In the genomic region with DNA sequence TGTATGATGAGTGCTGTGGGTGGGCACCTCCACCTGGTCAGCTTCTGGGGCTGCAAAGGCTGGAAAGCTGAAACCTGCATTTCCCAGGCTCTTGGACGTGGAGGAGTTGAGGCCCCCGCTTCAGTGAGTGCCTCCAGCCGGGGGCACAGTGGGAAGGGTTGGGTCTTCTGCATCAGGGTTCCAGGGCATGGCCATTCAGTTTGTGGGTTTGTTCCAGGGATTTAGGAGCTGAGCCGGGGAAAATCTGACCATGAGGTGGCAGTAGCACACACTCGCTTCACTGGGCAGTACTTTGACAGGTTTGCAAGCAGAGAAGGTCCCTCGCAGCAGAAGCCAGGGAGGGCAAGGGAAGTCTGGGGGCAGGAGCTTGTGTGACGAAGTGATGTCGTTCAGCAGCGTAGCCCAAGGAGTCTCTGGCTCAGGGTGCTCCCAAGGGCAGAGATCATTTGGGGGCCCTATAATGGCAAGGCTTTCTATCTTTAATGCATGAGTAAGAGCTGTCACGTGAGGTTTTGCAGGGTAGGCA, we compare ENCODE assay signal across 1 cellular context.
TF ChIP-seq lines count a peak whose summit lies in the region.

No MANE protein-coding gene starts in this region.

TF ChIP-seq in HepG2, 621 proteins besides CTCF, POLR2A, EP300 and RAD21 (continued from another document and continues in another):
- TF ChIP-seq, protein P1, sequence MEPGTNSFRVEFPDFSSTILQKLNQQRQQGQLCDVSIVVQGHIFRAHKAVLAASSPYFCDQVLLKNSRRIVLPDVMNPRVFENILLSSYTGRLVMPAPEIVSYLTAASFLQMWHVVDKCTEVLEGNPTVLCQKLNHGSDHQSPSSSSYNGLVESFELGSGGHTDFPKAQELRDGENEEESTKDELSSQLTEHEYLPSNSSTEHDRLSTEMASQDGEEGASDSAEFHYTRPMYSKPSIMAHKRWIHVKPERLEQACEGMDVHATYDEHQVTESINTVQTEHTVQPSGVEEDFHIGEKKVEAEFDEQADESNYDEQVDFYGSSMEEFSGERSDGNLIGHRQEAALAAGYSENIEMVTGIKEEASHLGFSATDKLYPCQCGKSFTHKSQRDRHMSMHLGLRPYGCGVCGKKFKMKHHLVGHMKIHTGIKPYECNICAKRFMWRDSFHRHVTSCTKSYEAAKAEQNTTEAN (CRISPR knock-in tag; conservative IDR thresholded peaks at IDR 0.05): no peak
- no peak for TF ChIP-seq RARG (CRISPR knock-in tag; IDR thresholded peaks at IDR 0.05; ENCODE audit: low read depth)
- TF ChIP-seq POLR2AphosphoS2 (IDR thresholded peaks at IDR 0.05; ENCODE audit: low read depth, low read length): no peak
- 0 out of 2 replicates have a peak, but pooled peaks have one; percentile 53 for TF ChIP-seq ZNF614 (CRISPR knock-in tag; IDR thresholded peaks at IDR 0.05; ENCODE audit: borderline replicate concordance)
- TF ChIP-seq PHF20 (CRISPR knock-in tag; IDR thresholded peaks at IDR 0.05): no peak
- TF ChIP-seq NFE2L1 (CRISPR knock-in tag; IDR thresholded peaks at IDR 0.05; ENCODE audit: borderline replicate concordance): no peak
- TF ChIP-seq, protein P2, sequence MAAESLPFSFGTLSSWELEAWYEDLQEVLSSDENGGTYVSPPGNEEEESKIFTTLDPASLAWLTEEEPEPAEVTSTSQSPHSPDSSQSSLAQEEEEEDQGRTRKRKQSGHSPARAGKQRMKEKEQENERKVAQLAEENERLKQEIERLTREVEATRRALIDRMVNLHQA (CRISPR knock-in tag; IDR thresholded peaks at IDR 0.05): no peak
- no peak for TF ChIP-seq RBFOX2 (IDR thresholded peaks at IDR 0.05; ENCODE audit: low read depth, low read length)
- no peak for TF ChIP-seq ZNF329 (CRISPR knock-in tag; IDR thresholded peaks at IDR 0.05; ENCODE audit: low read depth)
- no peak for TF ChIP-seq NFRKB (IDR thresholded peaks at IDR 0.05)
- no peak for TF ChIP-seq HNRNPUL1 (IDR thresholded peaks at IDR 0.05; ENCODE audit: low read depth, low read length)
- TF ChIP-seq ATF7-NPFF (CRISPR knock-in tag; IDR thresholded peaks at IDR 0.05; ENCODE audit: low read depth): no peak; the same call in 1 of the 2 replicates
- TF ChIP-seq FOXK1 (CRISPR knock-in tag; IDR thresholded peaks at IDR 0.05; ENCODE audit: borderline replicate concordance, low read depth): no peak
- no peak for TF ChIP-seq AKAP8 (CRISPR knock-in tag; IDR thresholded peaks at IDR 0.05)
- TF ChIP-seq ZNF264 (CRISPR knock-in tag; IDR thresholded peaks at IDR 0.05): no peak
- TF ChIP-seq, protein P3, sequence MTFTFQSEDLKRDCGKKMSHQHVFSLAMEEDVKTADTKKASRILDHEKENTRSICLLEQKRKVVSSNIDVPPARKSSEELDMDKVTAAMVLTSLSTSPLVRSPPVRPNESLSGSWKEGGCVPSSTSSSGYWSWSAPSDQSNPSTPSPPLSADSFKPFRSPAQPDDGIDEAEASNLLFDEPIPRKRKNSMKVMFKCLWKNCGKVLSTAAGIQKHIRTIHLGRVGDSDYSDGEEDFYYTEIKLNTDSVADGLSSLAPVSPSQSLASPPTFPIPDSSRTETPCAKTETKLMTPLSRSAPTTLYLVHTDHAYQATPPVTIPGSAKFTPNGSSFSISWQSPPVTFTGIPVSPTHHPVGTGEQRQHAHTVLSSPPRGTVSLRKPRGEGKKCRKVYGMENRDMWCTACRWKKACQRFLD (CRISPR knock-in tag; IDR thresholded peaks at IDR 0.05; ENCODE audit: borderline replicate concordance): no peak
- TF ChIP-seq ZSCAN12 (CRISPR knock-in tag; IDR thresholded peaks at IDR 0.05): no peak
- TF ChIP-seq, protein P4, sequence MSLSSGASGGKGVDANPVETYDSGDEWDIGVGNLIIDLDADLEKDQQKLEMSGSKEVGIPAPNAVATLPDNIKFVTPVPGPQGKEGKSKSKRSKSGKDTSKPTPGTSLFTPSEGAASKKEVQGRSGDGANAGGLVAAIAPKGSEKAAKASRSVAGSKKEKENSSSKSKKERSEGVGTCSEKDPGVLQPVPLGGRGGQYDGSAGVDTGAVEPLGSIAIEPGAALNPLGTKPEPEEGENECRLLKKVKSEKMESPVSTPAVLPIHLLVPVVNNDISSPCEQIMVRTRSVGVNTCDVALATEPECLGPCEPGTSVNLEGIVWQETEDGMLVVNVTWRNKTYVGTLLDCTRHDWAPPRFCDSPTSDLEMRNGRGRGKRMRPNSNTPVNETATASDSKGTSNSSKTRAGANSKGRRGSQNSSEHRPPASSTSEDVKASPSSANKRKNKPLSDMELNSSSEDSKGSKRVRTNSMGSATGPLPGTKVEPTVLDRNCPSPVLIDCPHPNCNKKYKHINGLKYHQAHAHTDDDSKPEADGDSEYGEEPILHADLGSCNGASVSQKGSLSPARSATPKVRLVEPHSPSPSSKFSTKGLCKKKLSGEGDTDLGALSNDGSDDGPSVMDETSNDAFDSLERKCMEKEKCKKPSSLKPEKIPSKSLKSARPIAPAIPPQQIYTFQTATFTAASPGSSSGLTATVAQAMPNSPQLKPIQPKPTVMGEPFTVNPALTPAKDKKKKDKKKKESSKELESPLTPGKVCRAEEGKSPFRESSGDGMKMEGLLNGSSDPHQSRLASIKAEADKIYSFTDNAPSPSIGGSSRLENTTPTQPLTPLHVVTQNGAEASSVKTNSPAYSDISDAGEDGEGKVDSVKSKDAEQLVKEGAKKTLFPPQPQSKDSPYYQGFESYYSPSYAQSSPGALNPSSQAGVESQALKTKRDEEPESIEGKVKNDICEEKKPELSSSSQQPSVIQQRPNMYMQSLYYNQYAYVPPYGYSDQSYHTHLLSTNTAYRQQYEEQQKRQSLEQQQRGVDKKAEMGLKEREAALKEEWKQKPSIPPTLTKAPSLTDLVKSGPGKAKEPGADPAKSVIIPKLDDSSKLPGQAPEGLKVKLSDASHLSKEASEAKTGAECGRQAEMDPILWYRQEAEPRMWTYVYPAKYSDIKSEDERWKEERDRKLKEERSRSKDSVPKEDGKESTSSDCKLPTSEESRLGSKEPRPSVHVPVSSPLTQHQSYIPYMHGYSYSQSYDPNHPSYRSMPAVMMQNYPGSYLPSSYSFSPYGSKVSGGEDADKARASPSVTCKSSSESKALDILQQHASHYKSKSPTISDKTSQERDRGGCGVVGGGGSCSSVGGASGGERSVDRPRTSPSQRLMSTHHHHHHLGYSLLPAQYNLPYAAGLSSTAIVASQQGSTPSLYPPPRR (CRISPR knock-in tag; IDR thresholded peaks at IDR 0.05; ENCODE audit: borderline replicate concordance): no peak
- no peak for TF ChIP-seq PTBP1 (IDR thresholded peaks at IDR 0.05; ENCODE audit: low read depth, low read length, poor library complexity, severe bottlenecking)
- TF ChIP-seq, protein P5, sequence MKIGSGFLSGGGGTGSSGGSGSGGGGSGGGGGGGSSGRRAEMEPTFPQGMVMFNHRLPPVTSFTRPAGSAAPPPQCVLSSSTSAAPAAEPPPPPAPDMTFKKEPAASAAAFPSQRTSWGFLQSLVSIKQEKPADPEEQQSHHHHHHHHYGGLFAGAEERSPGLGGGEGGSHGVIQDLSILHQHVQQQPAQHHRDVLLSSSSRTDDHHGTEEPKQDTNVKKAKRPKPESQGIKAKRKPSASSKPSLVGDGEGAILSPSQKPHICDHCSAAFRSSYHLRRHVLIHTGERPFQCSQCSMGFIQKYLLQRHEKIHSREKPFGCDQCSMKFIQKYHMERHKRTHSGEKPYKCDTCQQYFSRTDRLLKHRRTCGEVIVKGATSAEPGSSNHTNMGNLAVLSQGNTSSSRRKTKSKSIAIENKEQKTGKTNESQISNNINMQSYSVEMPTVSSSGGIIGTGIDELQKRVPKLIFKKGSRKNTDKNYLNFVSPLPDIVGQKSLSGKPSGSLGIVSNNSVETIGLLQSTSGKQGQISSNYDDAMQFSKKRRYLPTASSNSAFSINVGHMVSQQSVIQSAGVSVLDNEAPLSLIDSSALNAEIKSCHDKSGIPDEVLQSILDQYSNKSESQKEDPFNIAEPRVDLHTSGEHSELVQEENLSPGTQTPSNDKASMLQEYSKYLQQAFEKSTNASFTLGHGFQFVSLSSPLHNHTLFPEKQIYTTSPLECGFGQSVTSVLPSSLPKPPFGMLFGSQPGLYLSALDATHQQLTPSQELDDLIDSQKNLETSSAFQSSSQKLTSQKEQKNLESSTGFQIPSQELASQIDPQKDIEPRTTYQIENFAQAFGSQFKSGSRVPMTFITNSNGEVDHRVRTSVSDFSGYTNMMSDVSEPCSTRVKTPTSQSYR (CRISPR knock-in tag; IDR thresholded peaks at IDR 0.05; ENCODE audit: borderline replicate concordance): no peak
- TF ChIP-seq RFX5 (IDR thresholded peaks at IDR 0.05; ENCODE audit: low read depth, low read length): no peak
- no peak for TF ChIP-seq JDP2 (CRISPR knock-in tag; IDR thresholded peaks at IDR 0.05; ENCODE audit: borderline replicate concordance)
- peak; percentile 44; the same call in 1 of the 2 replicates for TF ChIP-seq NR1H2 (CRISPR knock-in tag; IDR thresholded peaks at IDR 0.05; ENCODE audit: borderline replicate concordance, low read depth)
- no peak for TF ChIP-seq ZSCAN22 (CRISPR knock-in tag; IDR thresholded peaks at IDR 0.05)
- TF ChIP-seq STAG1 (CRISPR knock-in tag; IDR thresholded peaks at IDR 0.05): peak; percentile 97
- TF ChIP-seq, protein P6, sequence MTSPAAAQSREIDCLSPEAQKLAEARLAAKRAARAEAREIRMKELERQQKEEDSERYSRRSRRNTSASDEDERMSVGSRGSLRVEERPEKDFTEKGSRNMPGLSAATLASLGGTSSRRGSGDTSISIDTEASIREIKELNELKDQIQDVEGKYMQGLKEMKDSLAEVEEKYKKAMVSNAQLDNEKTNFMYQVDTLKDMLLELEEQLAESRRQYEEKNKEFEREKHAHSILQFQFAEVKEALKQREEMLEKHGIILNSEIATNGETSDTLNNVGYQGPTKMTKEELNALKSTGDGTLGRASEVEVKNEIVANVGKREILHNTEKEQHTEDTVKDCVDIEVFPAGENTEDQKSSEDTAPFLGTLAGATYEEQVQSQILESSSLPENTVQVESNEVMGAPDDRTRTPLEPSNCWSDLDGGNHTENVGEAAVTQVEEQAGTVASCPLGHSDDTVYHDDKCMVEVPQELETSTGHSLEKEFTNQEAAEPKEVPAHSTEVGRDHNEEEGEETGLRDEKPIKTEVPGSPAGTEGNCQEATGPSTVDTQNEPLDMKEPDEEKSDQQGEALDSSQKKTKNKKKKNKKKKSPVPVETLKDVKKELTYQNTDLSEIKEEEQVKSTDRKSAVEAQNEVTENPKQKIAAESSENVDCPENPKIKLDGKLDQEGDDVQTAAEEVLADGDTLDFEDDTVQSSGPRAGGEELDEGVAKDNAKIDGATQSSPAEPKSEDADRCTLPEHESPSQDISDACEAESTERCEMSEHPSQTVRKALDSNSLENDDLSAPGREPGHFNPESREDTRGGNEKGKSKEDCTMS (CRISPR knock-in tag; conservative IDR thresholded peaks at IDR 0.05): no peak
- TF ChIP-seq SRSF4 (IDR thresholded peaks at IDR 0.05; ENCODE audit: low read depth, low read length, poor library complexity, severe bottlenecking): no peak
- no peak for TF ChIP-seq AHR (CRISPR knock-in tag; IDR thresholded peaks at IDR 0.05)
- TF ChIP-seq, protein P7, sequence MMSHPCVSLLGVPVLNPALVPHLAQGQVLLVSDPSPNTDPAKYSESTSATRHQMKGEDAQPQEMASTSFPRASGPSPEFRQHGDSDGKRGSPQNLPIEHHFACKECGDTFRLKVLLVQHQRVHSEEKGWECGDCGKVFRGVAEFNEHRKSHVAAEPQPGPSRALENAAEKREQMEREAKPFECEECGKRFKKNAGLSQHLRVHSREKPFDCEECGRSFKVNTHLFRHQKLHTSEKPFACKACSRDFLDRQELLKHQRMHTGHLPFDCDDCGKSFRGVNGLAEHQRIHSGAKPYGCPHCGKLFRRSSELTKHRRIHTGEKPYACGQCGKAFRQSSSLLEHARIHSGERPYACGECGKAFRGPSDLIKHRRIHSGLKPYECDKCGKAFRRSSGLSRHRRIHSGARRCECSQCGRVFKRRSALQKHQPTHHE (CRISPR knock-in tag; IDR thresholded peaks at IDR 0.05; ENCODE audit: borderline replicate concordance): no peak
- TF ChIP-seq, protein P8, sequence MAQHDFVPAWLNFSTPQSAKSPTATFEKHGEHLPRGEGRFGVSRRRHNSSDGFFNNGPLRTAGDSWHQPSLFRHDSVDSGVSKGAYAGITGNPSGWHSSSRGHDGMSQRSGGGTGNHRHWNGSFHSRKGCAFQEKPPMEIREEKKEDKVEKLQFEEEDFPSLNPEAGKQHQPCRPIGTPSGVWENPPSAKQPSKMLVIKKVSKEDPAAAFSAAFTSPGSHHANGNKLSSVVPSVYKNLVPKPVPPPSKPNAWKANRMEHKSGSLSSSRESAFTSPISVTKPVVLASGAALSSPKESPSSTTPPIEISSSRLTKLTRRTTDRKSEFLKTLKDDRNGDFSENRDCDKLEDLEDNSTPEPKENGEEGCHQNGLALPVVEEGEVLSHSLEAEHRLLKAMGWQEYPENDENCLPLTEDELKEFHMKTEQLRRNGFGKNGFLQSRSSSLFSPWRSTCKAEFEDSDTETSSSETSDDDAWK (CRISPR knock-in tag; IDR thresholded peaks at IDR 0.05): no peak
- TF ChIP-seq, protein P9, sequence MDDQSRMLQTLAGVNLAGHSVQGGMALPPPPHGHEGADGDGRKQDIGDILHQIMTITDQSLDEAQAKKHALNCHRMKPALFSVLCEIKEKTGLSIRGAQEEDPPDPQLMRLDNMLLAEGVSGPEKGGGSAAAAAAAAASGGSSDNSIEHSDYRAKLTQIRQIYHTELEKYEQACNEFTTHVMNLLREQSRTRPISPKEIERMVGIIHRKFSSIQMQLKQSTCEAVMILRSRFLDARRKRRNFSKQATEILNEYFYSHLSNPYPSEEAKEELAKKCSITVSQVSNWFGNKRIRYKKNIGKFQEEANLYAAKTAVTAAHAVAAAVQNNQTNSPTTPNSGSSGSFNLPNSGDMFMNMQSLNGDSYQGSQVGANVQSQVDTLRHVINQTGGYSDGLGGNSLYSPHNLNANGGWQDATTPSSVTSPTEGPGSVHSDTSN (CRISPR knock-in tag; IDR thresholded peaks at IDR 0.05; ENCODE audit: borderline replicate concordance): no peak
- no peak for TF ChIP-seq TMF1 (CRISPR knock-in tag; IDR thresholded peaks at IDR 0.05; ENCODE audit: low read depth)
- 0 out of 2 replicates have a peak, but pooled peaks have one; percentile 60 for TF ChIP-seq MIXL1 (CRISPR knock-in tag; IDR thresholded peaks at IDR 0.05)
- no peak for TF ChIP-seq ZNF484 (CRISPR knock-in tag; IDR thresholded peaks at IDR 0.05; ENCODE audit: borderline replicate concordance, low read depth)
- peak; percentile 48; the same call in 1 of the 2 replicates for TF ChIP-seq ZNF501 (CRISPR knock-in tag; IDR thresholded peaks at IDR 0.05)
- 0 out of 2 replicates have a peak, but pooled peaks have one; percentile 54 for TF ChIP-seq IRF2 (CRISPR knock-in tag; IDR thresholded peaks at IDR 0.05)
- no peak for TF ChIP-seq MAFK (conservative IDR thresholded peaks at IDR 0.05 in 1 of 2, IDR thresholded peaks at IDR 0.05 in 1 of 2; ENCODE audit: low read length in 2 of 2)
- TF ChIP-seq ZNF850 (CRISPR knock-in tag; conservative IDR thresholded peaks at IDR 0.05): no peak
- no peak for TF ChIP-seq ZNF782 (CRISPR knock-in tag; IDR thresholded peaks at IDR 0.05; ENCODE audit: borderline replicate concordance)
- no peak for TF ChIP-seq SMARCC2 (IDR thresholded peaks at IDR 0.05)
- TF ChIP-seq ELF3 (CRISPR knock-in tag; IDR thresholded peaks at IDR 0.05): peak; percentile 41; the same call in 1 of the 2 replicates
